ENCODE assay signal across 8 cellular contexts in genomic region chr19:49127674-49128544, GRCh38. TPM values are rescaled to one million over a fixed set of nuclear protein-coding genes. Genes with fewer than 3 reads are reported as not detected.
DNase-seq lines count a peak whose midpoint lies in the region; ATAC-seq and TF ChIP-seq lines count a peak whose summit lies in the region.

No MANE protein-coding gene starts in this region.

- H3K4me3 ChIP-seq in LNCaP clone FGC (ENCODE audit: low read depth, low read length): peak overlapping the region; percentile 54
- H3K4me3 ChIP-seq in fibroblast of the aortic adventitia (ENCODE audit: low read depth, low read length): peak overlapping the region; percentile 65

- POLR2A ChIA-PET in RWPE1 (lab: Yijun Ruan, JAX; ENCODE audit: low non-redundant PET): no interaction called here

- H3K27me3 Mint-ChIP-seq in neural crest cell (ENCODE audit: low read depth): peaks cover 10% of the 10 kb centered on the region
- no peaks in the 10 kb centered on the region for H3K27me3 Mint-ChIP-seq in stimulated activated naive CD8-positive, alpha-beta T cell treated with anti-CD3 and anti-CD28 coated beads, Interleukin-15, amount 100 ng/mL, for 72 hours

- peaks cover 12% of the 10 kb centered on the region for H3K4me1 Mint-ChIP-seq in neural crest cell
- peaks cover 27% of the 10 kb centered on the region for H3K4me1 Mint-ChIP-seq in stimulated activated naive CD8-positive, alpha-beta T cell treated with anti-CD3 and anti-CD28 coated beads, Interleukin-15, amount 100 ng/mL, for 72 hours

- peaks cover 4% of the 10 kb centered on the region for H3K36me3 Mint-ChIP-seq in neural crest cell (ENCODE audit: low read depth)

- DNase-seq in EL (peak; percentile 98), H4 (ENCODE audit: low spot score) (peak; percentile 96), LNCaP clone FGC (ENCODE audit: low read depth) (peak; percentile 65), RWPE1 (ENCODE audit: low spot score) (peak; percentile 97), fibroblast of the aortic adventitia (ENCODE audit: low read depth) (peak; percentile 95), neural crest cell (ENCODE audit: low read depth, low spot score) (peak; percentile 94)
- DNase-seq in activated T-helper 9 cell treated with anti-CD3 and anti-CD28 coated beads, Interleukin-2, amount 50 U/mL, for 16 hours (ENCODE audit: low read depth): peak; percentile 91
- peak; percentile 97 for DNase-seq in stimulated activated naive CD8-positive, alpha-beta T cell treated with anti-CD3 and anti-CD28 coated beads, Interleukin-15, amount 100 ng/mL, for 72 hours

- no peaks in the 10 kb centered on the region for H3K9me3 Mint-ChIP-seq in neural crest cell
- no peaks in the 10 kb centered on the region for H3K9me3 Mint-ChIP-seq in stimulated activated naive CD8-positive, alpha-beta T cell treated with anti-CD3 and anti-CD28 coated beads, Interleukin-15, amount 100 ng/mL, for 72 hours

- H3K27ac ChIP-seq in RWPE1: peak overlapping the region; percentile 71

- TF ChIP-seq CTCF in LNCaP clone FGC (IDR thresholded peaks at IDR 0.05; ENCODE audit: control insufficient read depth, extremely low read depth, insufficient read depth): no peak
- TF ChIP-seq CTCF in RWPE1 (conservative IDR thresholded peaks at IDR 0.05; ENCODE audit: low read depth): no peak
- TF ChIP-seq CTCF in fibroblast of the aortic adventitia (IDR thresholded peaks at IDR 0.05; ENCODE audit: insufficient read depth, low read length): peak; percentile 31
- peak; percentile 29 for TF ChIP-seq CTCF in neural crest cell (conservative IDR thresholded peaks at IDR 0.05)

- peak; percentile 96 for ATAC-seq in stimulated activated naive CD8-positive, alpha-beta T cell treated with anti-CD3 and anti-CD28 coated beads, Interleukin-15, amount 100 ng/mL, for 72 hours

- H3K4me3 Mint-ChIP-seq in neural crest cell: peak overlapping the region; percentile 84
- H3K4me3 Mint-ChIP-seq in stimulated activated naive CD8-positive, alpha-beta T cell treated with anti-CD3 and anti-CD28 coated beads, Interleukin-15, amount 100 ng/mL, for 72 hours: peak overlapping the region; percentile 86 to 89

- H3K27ac Mint-ChIP-seq in neural crest cell (ENCODE audit: unreplicated experiment): peak overlapping the region; percentile 90
- peak overlapping the region; percentile 77 to 94 for H3K27ac Mint-ChIP-seq in stimulated activated naive CD8-positive, alpha-beta T cell treated with anti-CD3 and anti-CD28 coated beads, Interleukin-15, amount 100 ng/mL, for 72 hours

- CTCF ChIA-PET in RWPE1 (lab: Yijun Ruan, JAX): interaction anchor here (0.5 to 0.6 kb wide), 2 partner anchors 350 to 968 kb away, joined by 3 read pairs; no protein-coding TSS in a partner anchor

RNA-seq across cellular contexts. Expression of gene PPFIA3, which starts 8.6 kb away (rescaled TPM):
- total RNA-seq in H4 (2014; rRNA removed; shearing (Covaris generic)): 5.4 and 6.9 TPM in 2 replicates
- total RNA-seq in fibroblast of the aortic adventitia (ENCODE audit: low replicate concordance): 0.99 and 2.4 TPM in 2 replicates
- total RNA-seq in neural crest cell: 21.7 and 22.7 TPM in 2 replicates

RNA-seq across cellular contexts. Expression of gene C19orf73, which starts 9.0 kb away (rescaled TPM):
- 0.80 and 7.3 TPM in 2 replicates for total RNA-seq in H4 (2014; rRNA removed; shearing (Covaris generic))
- total RNA-seq in fibroblast of the aortic adventitia (ENCODE audit: low replicate concordance) (0.41 and 0.54 TPM in 2 replicates), neural crest cell (1.0 and 1.3 TPM in 2 replicates)

RNA-seq across cellular contexts. Expression of gene LIN7B, which starts 13.7 kb away (rescaled TPM):
- total RNA-seq in H4 (2014; rRNA removed; shearing (Covaris generic)): 4.1 and 15.2 TPM in 2 replicates
- total RNA-seq in fibroblast of the aortic adventitia (ENCODE audit: low replicate concordance) (2.2 and 3.7 TPM in 2 replicates), neural crest cell (5.4 and 7.5 TPM in 2 replicates)

RNA-seq across cellular contexts. Expression of gene HRC, which starts 27.3 kb away (rescaled TPM):
- 0.06 TPM in 1 of 2 replicates, not detected in the other for total RNA-seq in H4 (2014; rRNA removed; shearing (Covaris generic))
- not detected in 2 replicates for total RNA-seq in fibroblast of the aortic adventitia (ENCODE audit: low replicate concordance)
- total RNA-seq in neural crest cell: 0.84 and 1.6 TPM in 2 replicates

RNA-seq across cellular contexts. Expression of gene TRPM4, which starts 29.7 kb away (rescaled TPM):
- 3.9 and 5.0 TPM in 2 replicates for total RNA-seq in H4 (2014; rRNA removed; shearing (Covaris generic))
- total RNA-seq in fibroblast of the aortic adventitia (ENCODE audit: low replicate concordance) (14.0 and 15.0 TPM in 2 replicates), neural crest cell (8.1 and 9.6 TPM in 2 replicates)

Comparison
In these comparisons a context has a peak if more than half of its experiments do, and no peak if none do; other contexts are left out.
1. Peak in every context shown above with its lines: DNase-seq, ATAC-seq, H3K4me3 ChIP-seq and H3K27ac ChIP-seq.
2. CTCF ChIP-seq: peak in fibroblast of the aortic adventitia (single experiment) and neural crest cell (single experiment); none in LNCaP clone FGC (single experiment) and RWPE1 (single experiment).